Comparison of ENCODE assay signal across 1 cellular context in the genomic region with DNA sequence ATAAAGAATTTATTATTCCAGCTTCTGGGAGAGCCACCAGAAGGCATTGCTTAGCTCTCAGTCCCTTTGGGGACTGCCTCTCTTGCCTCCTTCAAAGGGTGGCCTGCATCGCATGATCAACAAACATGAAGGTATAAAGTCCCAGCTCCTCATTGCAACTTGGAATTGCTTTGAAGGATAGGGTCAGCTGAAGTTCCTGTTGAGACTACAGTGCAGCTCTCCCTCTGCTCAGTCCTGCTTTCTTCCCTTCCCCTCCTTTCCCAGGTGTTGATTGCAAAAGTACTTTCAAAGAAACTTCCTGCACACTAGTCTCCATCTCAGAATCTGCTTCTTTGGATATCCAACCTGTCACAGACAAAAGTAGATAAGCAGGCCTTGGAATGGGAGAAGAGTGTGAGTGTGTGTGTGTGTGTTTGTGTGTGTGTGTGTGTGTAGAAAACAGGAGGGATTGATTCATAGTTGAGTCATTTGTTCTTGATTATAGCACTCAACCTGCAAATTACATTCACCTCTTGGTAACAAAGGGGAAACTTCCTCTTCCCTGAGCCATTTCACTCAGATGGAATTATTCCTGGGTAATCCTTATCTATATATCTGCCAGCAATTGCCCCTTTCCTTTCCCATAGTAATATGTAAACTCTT.
TF ChIP-seq lines count a peak whose summit lies in the region.

No MANE protein-coding gene starts in this region.

TF ChIP-seq in K562, 482 proteins besides CTCF, POLR2A, EP300 and RAD21:
- TF ChIP-seq, protein P1, sequence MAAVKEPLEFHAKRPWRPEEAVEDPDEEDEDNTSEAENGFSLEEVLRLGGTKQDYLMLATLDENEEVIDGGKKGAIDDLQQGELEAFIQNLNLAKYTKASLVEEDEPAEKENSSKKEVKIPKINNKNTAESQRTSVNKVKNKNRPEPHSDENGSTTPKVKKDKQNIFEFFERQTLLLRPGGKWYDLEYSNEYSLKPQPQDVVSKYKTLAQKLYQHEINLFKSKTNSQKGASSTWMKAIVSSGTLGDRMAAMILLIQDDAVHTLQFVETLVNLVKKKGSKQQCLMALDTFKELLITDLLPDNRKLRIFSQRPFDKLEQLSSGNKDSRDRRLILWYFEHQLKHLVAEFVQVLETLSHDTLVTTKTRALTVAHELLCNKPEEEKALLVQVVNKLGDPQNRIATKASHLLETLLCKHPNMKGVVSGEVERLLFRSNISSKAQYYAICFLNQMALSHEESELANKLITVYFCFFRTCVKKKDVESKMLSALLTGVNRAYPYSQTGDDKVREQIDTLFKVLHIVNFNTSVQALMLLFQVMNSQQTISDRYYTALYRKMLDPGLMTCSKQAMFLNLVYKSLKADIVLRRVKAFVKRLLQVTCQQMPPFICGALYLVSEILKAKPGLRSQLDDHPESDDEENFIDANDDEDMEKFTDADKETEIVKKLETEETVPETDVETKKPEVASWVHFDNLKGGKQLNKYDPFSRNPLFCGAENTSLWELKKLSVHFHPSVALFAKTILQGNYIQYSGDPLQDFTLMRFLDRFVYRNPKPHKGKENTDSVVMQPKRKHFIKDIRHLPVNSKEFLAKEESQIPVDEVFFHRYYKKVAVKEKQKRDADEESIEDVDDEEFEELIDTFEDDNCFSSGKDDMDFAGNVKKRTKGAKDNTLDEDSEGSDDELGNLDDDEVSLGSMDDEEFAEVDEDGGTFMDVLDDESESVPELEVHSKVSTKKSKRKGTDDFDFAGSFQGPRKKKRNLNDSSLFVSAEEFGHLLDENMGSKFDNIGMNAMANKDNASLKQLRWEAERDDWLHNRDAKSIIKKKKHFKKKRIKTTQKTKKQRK (IDR thresholded peaks at IDR 0.05; ENCODE audit: borderline replicate concordance, low read depth, low read length): no peak
- TF ChIP-seq OTX1 (CRISPR knock-in tag; IDR thresholded peaks at IDR 0.05) (peak; percentile 77; the same call in 1 of the 2 replicates), NCOA6 (IDR thresholded peaks at IDR 0.05) (no peak), NEUROD1 (IDR thresholded peaks at IDR 0.05; ENCODE audit: borderline replicate concordance, low read depth, low read length, partially characterized antibody) (no peak), CEBPB (tag; IDR thresholded peaks at IDR 0.05) (peak; percentile 17; the same call in 1 of the 2 replicates), FOSL1 (tag; conservative IDR thresholded peaks at IDR 0.05) (peak; percentile 65; the same call in 1 of the 2 replicates), ELF4 (CRISPR knock-in tag; IDR thresholded peaks at IDR 0.05) (0 out of 2 replicates have a peak, but pooled peaks have one; percentile 32)
- TF ChIP-seq, protein P2, sequence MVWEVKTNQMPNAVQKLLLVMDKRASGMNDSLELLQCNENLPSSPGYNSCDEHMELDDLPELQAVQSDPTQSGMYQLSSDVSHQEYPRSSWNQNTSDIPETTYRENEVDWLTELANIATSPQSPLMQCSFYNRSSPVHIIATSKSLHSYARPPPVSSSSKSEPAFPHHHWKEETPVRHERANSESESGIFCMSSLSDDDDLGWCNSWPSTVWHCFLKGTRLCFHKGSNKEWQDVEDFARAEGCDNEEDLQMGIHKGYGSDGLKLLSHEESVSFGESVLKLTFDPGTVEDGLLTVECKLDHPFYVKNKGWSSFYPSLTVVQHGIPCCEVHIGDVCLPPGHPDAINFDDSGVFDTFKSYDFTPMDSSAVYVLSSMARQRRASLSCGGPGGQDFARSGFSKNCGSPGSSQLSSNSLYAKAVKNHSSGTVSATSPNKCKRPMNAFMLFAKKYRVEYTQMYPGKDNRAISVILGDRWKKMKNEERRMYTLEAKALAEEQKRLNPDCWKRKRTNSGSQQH (CRISPR knock-in tag; IDR thresholded peaks at IDR 0.05): 0 out of 2 replicates have a peak, but pooled peaks have one; percentile 41
- TF ChIP-seq, protein P3, sequence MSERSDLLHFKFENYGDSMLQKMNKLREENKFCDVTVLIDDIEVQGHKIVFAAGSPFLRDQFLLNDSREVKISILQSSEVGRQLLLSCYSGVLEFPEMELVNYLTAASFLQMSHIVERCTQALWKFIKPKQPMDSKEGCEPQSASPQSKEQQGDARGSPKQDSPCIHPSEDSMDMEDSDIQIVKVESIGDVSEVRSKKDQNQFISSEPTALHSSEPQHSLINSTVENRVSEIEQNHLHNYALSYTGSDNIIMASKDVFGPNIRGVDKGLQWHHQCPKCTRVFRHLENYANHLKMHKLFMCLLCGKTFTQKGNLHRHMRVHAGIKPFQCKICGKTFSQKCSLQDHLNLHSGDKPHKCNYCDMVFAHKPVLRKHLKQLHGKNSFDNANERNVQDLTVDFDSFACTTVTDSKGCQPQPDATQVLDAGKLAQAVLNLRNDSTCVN (CRISPR knock-in tag; IDR thresholded peaks at IDR 0.05): peak; percentile 69; the same call in 1 of the 2 replicates
- TF ChIP-seq, protein P4, sequence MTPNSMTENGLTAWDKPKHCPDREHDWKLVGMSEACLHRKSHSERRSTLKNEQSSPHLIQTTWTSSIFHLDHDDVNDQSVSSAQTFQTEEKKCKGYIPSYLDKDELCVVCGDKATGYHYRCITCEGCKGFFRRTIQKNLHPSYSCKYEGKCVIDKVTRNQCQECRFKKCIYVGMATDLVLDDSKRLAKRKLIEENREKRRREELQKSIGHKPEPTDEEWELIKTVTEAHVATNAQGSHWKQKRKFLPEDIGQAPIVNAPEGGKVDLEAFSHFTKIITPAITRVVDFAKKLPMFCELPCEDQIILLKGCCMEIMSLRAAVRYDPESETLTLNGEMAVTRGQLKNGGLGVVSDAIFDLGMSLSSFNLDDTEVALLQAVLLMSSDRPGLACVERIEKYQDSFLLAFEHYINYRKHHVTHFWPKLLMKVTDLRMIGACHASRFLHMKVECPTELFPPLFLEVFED (CRISPR knock-in tag; conservative IDR thresholded peaks at IDR 0.05): 0 out of 2 replicates have a peak, but pooled peaks have one; percentile 33
